Comparison of ENCODE assay signal across 1 cellular context in the genomic region with DNA sequence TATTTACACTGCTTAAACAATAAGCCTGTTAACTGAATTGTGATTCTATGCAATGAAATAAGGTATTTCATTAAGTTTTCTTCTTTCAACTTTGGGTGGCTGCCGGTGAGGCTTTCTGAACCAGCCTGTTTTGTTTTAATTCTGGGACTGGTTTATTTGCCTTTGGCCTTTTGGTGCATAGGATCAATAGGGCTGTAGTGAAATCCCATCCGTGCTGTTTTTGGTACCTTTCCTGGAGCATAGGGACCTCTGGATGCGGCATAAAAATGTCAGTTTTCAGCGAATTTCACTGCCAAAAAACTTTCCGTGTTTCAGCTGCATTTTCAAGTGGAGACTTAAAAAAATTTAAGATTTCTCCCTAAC.
TF ChIP-seq lines count a peak whose summit lies in the region.

No MANE protein-coding gene starts in this region.

TF ChIP-seq in IMR-90, 13 proteins besides CTCF, POLR2A, EP300 and RAD21:
- TF ChIP-seq, protein P1, sequence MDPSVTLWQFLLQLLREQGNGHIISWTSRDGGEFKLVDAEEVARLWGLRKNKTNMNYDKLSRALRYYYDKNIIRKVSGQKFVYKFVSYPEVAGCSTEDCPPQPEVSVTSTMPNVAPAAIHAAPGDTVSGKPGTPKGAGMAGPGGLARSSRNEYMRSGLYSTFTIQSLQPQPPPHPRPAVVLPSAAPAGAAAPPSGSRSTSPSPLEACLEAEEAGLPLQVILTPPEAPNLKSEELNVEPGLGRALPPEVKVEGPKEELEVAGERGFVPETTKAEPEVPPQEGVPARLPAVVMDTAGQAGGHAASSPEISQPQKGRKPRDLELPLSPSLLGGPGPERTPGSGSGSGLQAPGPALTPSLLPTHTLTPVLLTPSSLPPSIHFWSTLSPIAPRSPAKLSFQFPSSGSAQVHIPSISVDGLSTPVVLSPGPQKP (IDR thresholded peaks at IDR 0.05; ENCODE audit: borderline replicate concordance, low read depth, low read length): no peak
- no peak for TF ChIP-seq MAFK (IDR thresholded peaks at IDR 0.05; ENCODE audit: low read depth, low read length)
- no peak for TF ChIP-seq BHLHE40 (IDR thresholded peaks at IDR 0.05; ENCODE audit: low read depth, low read length)
- no peak for TF ChIP-seq FOS (IDR thresholded peaks at IDR 0.05; ENCODE audit: low read depth, low read length)
- TF ChIP-seq NFE2L2 (IDR thresholded peaks at IDR 0.05; ENCODE audit: low read depth, low read length): no peak
- no peak for TF ChIP-seq SMC3 (IDR thresholded peaks at IDR 0.05; ENCODE audit: low read depth, low read length)
- TF ChIP-seq, protein P2, sequence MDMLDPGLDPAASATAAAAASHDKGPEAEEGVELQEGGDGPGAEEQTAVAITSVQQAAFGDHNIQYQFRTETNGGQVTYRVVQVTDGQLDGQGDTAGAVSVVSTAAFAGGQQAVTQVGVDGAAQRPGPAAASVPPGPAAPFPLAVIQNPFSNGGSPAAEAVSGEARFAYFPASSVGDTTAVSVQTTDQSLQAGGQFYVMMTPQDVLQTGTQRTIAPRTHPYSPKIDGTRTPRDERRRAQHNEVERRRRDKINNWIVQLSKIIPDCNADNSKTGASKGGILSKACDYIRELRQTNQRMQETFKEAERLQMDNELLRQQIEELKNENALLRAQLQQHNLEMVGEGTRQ (IDR thresholded peaks at IDR 0.05; ENCODE audit: low read depth, low read length): no peak
- TF ChIP-seq CHD1 (IDR thresholded peaks at IDR 0.05; ENCODE audit: low read depth, low read length): no peak
- TF ChIP-seq MAZ (IDR thresholded peaks at IDR 0.05; ENCODE audit: borderline replicate concordance, low read depth, low read length): no peak
- TF ChIP-seq CEBPB (IDR thresholded peaks at IDR 0.05; ENCODE audit: low read depth, low read length): no peak
- no peak for TF ChIP-seq RCOR1 (IDR thresholded peaks at IDR 0.05; ENCODE audit: insufficient replicate concordance, low read length)
- TF ChIP-seq MXI1 (IDR thresholded peaks at IDR 0.05; ENCODE audit: borderline replicate concordance, low read depth, low read length): no peak
